10 cellular contexts compared by ENCODE assay signal in the genomic region with DNA sequence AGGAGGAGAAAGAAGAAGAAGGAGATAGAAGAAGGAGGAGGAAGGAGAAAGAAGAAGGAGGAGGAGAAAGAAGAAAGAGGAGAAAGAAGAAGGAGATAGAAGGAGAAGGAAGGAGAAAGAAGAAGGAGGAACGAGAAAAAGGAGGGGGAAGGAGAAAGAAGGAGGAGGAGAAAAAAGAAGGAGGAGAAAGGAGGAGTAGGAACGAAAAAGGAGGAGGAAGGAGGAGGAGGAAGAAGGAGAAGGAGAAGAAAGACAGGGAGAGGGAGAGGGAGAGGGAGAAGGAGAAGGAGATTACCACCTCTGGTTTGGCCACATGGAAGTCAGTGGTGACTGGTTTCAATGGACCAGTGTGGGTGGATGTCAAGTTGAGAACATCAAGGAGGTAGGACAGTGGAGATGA. TPM values are rescaled to one million over a fixed set of nuclear protein-coding genes. Genes with fewer than 3 reads are reported as not detected.
"Had no signal": no experiment of that assay in that cellular context is flagged by ENCODE, and none has a peak within 500 bp of the region (broad histone marks: within the 10 kb centered on the region; RNA-seq: fewer than 3 reads in every experiment).

No MANE protein-coding gene starts in this region.

- H3K36me3 Mint-ChIP-seq: IgD-negative memory B cell had no signal

- H2AFZ ChIP-seq: GM23338 had no signal

- H3K27ac ChIP-seq: HL-60 had no signal

- FAIRE-seq: H1, H54, HepG2 had no signal

- H3K4me3 Mint-ChIP-seq: GM23338, H9, HFFc6, IgD-negative memory B cell had no signal

- H3K9me3 Mint-ChIP-seq: GM23338, H9, HFFc6 had no signal

- H3K27ac Mint-ChIP-seq: GM23338, H9, HFFc6, IgD-negative memory B cell had no signal

- DNase-seq: H9, HCEC 1CT, HFFc6 had no signal

- H3K4me1 Mint-ChIP-seq: GM23338, H9, IgD-negative memory B cell had no signal

- H3K4me3 ChIP-seq: GM23338 had no signal

- ATAC-seq: GM23338, HepG2 had no signal

- H3K4me2 ChIP-seq: GM23338 had no signal

RNA-seq across cellular contexts. Expression of gene VEGFD, which starts 50.0 kb away (rescaled TPM):
- total RNA-seq: GM23338, H1, HFFc6, HT1080 had no signal
- polyA plus RNA-seq: IgD-negative memory B cell had no signal

RNA-seq across cellular contexts. Expression of gene PIR, which starts 58.9 kb away (rescaled TPM):
- polyA plus RNA-seq: IgD-negative memory B cell had no signal
